ENCODE assay signal across 1 cellular context in the genomic region with DNA sequence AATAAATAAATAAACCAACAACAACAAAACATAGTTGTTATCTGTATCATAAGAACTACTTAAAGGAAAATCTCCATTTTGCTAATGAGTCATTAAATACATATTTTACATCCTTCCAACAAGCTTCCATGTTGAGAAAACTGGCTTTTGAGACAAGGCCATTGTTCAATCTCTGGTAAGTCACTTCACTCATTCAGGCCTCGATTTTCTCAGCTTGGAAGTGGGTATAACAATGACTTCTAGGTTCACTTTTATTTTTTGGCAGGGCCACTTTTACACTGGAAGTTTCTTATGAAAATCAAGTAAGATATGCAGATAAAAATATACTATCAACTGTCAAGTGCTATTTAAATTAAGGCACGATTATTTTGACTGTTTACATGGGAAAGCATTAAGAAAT.
TF ChIP-seq lines count a peak whose summit lies in the region.

No MANE protein-coding gene starts in this region.

TF ChIP-seq in K562, 482 proteins besides CTCF, POLR2A, EP300 and RAD21:
- TF ChIP-seq RBM25 (IDR thresholded peaks at IDR 0.05; ENCODE audit: low read depth, low read length, severe bottlenecking) (peak; percentile 94), MTA1 (IDR thresholded peaks at IDR 0.05; ENCODE audit: borderline replicate concordance) (no peak), ZNF121 (CRISPR knock-in tag; conservative IDR thresholded peaks at IDR 0.05) (no peak), TCF3 (CRISPR knock-in tag; IDR thresholded peaks at IDR 0.05) (no peak), ZNF24 (IDR thresholded peaks at IDR 0.05) (peak; percentile 88), JUND (IDR thresholded peaks at IDR 0.05; ENCODE audit: borderline replicate concordance, low read depth, low read length) (no peak), JUND (tag; IDR thresholded peaks at IDR 0.05; ENCODE audit: borderline replicate concordance, low read depth, low read length) (no peak), NFE2L1 (tag; IDR thresholded peaks at IDR 0.05; ENCODE audit: borderline replicate concordance, low read depth) (no peak), BCOR (IDR thresholded peaks at IDR 0.05) (peak; percentile 89), ADNP (tag; IDR thresholded peaks at IDR 0.05) (peak; percentile 79), PHF21A (IDR thresholded peaks at IDR 0.05; ENCODE audit: borderline replicate concordance, low read depth) (no peak)
